Comparison of ENCODE assay signal across 9 cellular contexts in the genomic region with DNA sequence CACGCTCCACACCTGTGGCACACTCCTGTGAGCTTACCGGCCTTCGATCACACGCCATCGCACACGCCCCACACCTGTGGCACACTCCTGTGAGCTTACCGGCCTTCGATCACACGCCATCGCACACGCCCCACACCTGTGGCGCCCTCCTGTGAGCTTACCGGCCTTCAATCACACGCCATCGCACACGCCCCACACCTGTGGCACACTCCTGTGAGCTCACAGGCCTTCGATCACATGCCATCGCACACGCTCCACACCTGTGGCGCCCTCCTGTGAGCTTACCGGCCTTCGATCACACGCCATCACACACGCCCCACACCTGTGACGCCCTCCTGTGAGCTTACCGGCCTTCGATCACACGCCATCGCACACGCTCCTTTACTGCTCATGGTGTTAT. TPM values are rescaled to one million over a fixed set of nuclear protein-coding genes. Genes with fewer than 3 reads are reported as not detected.
A peak's percentile ranks its signal among the peaks of the same experiment; 100 is the strongest.
DNase-seq lines count a peak whose midpoint lies in the region; ATAC-seq, FAIRE-seq and TF ChIP-seq lines count a peak whose summit lies in the region.
"Not testable (repeated sequence)": the region's sequence is repeated elsewhere in the genome, so short reads cannot be mapped to it uniquely, and the experiment has no call there.
"Had no signal": no experiment of that assay in that cellular context is flagged by ENCODE, and none has a peak within 500 bp of the region (broad histone marks: within the 10 kb centered on the region; RNA-seq: fewer than 3 reads in every experiment).

No MANE protein-coding gene starts in this region.

- H2BK20ac ChIP-seq in H1 (ENCODE audit: low read length) = not testable (repeated sequence)

- not testable (repeated sequence) for H3K4ac ChIP-seq in H1 (replicated peaks; ENCODE audit: insufficient read length, low read depth, low read length)

- H3K27ac Mint-ChIP-seq in neural progenitor cell = not testable (repeated sequence)

- H3K18ac ChIP-seq in H1 (ENCODE audit: extremely low read depth, low read length) = not testable (repeated sequence)

- H2BK120ac ChIP-seq in H1 (replicated peaks; ENCODE audit: low read depth, low read length) = not testable (repeated sequence)

- H2BK12ac ChIP-seq in H1 (ENCODE audit: low read depth, low read length) = not testable (repeated sequence)

- H4K91ac ChIP-seq in H1 (replicated peaks; ENCODE audit: insufficient read length, low read length) = not testable (repeated sequence)

- ATAC-seq in GM12878 = not testable (repeated sequence)

- not testable (repeated sequence) for DNase-seq in GM12891 (ENCODE audit: insufficient read length, low spot score); HTR-8/SVneo (ENCODE audit: insufficient read length, low spot score); GM12878 (ENCODE audit: low read depth, low spot score); H1 (ENCODE audit: low read depth in 1 of 2, low spot score in 2 of 2); neural progenitor cell (ENCODE audit: low spot score)
- DNase-seq in activated effector memory CD4-positive, alpha-beta T cell treated with anti-CD3 and anti-CD28 coated beads, Interleukin-2, amount 50 U/mL, for 16 hours = peak; percentile 27
- DNase-seq in spleen = peak; percentile 7

- SMC1A ChIA-PET in GM12878 (lab: Charles Lee; ENCODE audit: uncharacterized antibody, unreplicated experiment) = not testable (repeated sequence)

- H3K9me3 ChIP-seq in GM12878 (replicated peaks; ENCODE audit: control insufficient read depth, insufficient read depth, low read length); H1 (ENCODE audit: insufficient read depth in 2 of 2, low read depth in 1 of 2, low read length in 1 of 2); neural progenitor cell (ENCODE audit: low read depth); spleen: not testable (repeated sequence)

- not testable (repeated sequence) for TF ChIP-seq POLR2A in GM12891 (IDR thresholded peaks at IDR 0.05; ENCODE audit: low read depth, low read length); GM12878 (IDR thresholded peaks at IDR 0.05; ENCODE audit: low read depth, low read length); H1 (IDR thresholded peaks at IDR 0.05; ENCODE audit: control extremely low read depth in 1 of 2, low read depth in 2 of 2, low read length in 2 of 2); spleen (IDR thresholded peaks at IDR 0.05)

- H2BK15ac ChIP-seq in H1 (ENCODE audit: low read length) = not testable (repeated sequence)

- not testable (repeated sequence) for H3K9ac ChIP-seq in GM12878 (ENCODE audit: control insufficient read depth, insufficient read depth, low read length); H1 (replicated peaks in 1 of 4; ENCODE audit: extremely low read depth in 1 of 4, low read depth in 3 of 4, low read length in 3 of 4); neural progenitor cell

- H3K4me1 ChIP-seq in GM12878 (ENCODE audit: control insufficient read depth, insufficient read depth, low read length); H1 (replicated peaks in 1 of 4; ENCODE audit: control insufficient read depth in 3 of 4, insufficient read depth in 4 of 4, low read length in 3 of 4); neural progenitor cell; spleen: not testable (repeated sequence)

- TF ChIP-seq RAD21 in GM12878 (IDR thresholded peaks at IDR 0.05; ENCODE audit: insufficient read depth, low read depth, low read length); H1 (IDR thresholded peaks at IDR 0.05 in 1 of 2, conservative IDR thresholded peaks at IDR 0.05 in 1 of 2; ENCODE audit: low read depth in 2 of 2, low read length in 2 of 2): not testable (repeated sequence)

- peak overlapping the region; percentile 31; the same call in 1 of the 2 replicates for H2BK5ac ChIP-seq in H1 (ENCODE audit: low read depth, low read length)

- not testable (repeated sequence) for H2AFZ ChIP-seq in GM12878 (ENCODE audit: control insufficient read depth, low read depth, low read length); H1 (ENCODE audit: low read length); neural progenitor cell (replicated peaks)

- 95% methylated on average over 22 of the region's 30 CpGs for WGBS in GM12878 (ENCODE audit: insufficient coverage, insufficient replicate concordance, low lambda C conversion rate, missing lambda C conversion rate)
- 85% methylated on average over 30 of the region's 30 CpGs; no CpG with 5 or more reads in 1 of the 2 experiments for WGBS in H1 (ENCODE audit: extremely low coverage in 1 of 2, insufficient coverage in 1 of 2, insufficient read length in 1 of 2, insufficient replicate concordance in 2 of 2, low coverage in 1 of 2, low lambda C conversion rate in 2 of 2, missing lambda C conversion rate in 1 of 2), 2 experiments
- 95 to 98% (median 98%) methylated on average over 30 of the region's 30 CpGs for WGBS in spleen, 5 donors

- BruUV-seq in GM12878 (replicated peaks; lab: Mats Ljungman, UMichigan) = not testable (repeated sequence)

- H4K5ac ChIP-seq in H1 (ENCODE audit: insufficient read length, low read depth, low read length) = not testable (repeated sequence)

- not testable (repeated sequence) for H3K23ac ChIP-seq in H1 (ENCODE audit: insufficient read length)

- not testable (repeated sequence) for H3K14ac ChIP-seq in H1 (ENCODE audit: insufficient read length)

- FAIRE-seq in GM12891 (lab: Jason Lieb, UNC) (peak; percentile 63), HTR-8/SVneo (lab: Jason Lieb, UNC) (peak; percentile 86)
- FAIRE-seq in GM12878 (lab: Jason Lieb, UNC); H1 (lab: Jason Lieb, UNC): not testable (repeated sequence)

- H3K23me2 ChIP-seq in H1 (ENCODE audit: low read depth, low read length) = not testable (repeated sequence)

- H3K79me2 ChIP-seq in GM12878 (ENCODE audit: control insufficient read depth, insufficient read depth, low read length) = not testable (repeated sequence)
- peaks cover 11 to 55% of the 10 kb centered on the region in 2 experiments; a peak in 3 of 4 replicates for H3K79me2 ChIP-seq in H1 (ENCODE audit: control insufficient read depth in 1 of 2, insufficient read depth in 2 of 2, low read length in 2 of 2)
- H3K79me2 ChIP-seq in neural progenitor cell (ENCODE audit: low read depth) = peaks cover 46% of the 10 kb centered on the region

- CTCF ChIA-PET in GM12878 (lab: Yijun Ruan, JAX) = not testable (repeated sequence)
- CTCF ChIA-PET in H1 (lab: Charles Lee; ENCODE audit: partially characterized antibody) = interaction anchor here (0.8 to 1.5 kb wide), 5 partner anchors 9 to 119 kb away, joined by 3 to 4 read pairs (median 3); no protein-coding TSS in a partner anchor

- H3K27me3 ChIP-seq in GM12878 (replicated peaks in 1 of 2; ENCODE audit: control insufficient read depth in 2 of 2, insufficient read depth in 2 of 2, low read length in 1 of 2); H1 (replicated peaks in 1 of 4; ENCODE audit: control insufficient read depth in 3 of 4, extremely low read depth in 1 of 4, insufficient read depth in 3 of 4, low read length in 3 of 4); neural progenitor cell; spleen (replicated peaks in 1 of 7): not testable (repeated sequence)

- not testable (repeated sequence) for H3K27me3 Mint-ChIP-seq in neural progenitor cell (ENCODE audit: insufficient read depth, low read depth)

- H3K9me3 Mint-ChIP-seq in neural progenitor cell = not testable (repeated sequence)

- RAD21 ChIA-PET in GM12878 (lab: Charles Lee; ENCODE audit: unreplicated experiment) = not testable (repeated sequence)

- H2AK5ac ChIP-seq in H1 (ENCODE audit: low read depth, low read length) = not testable (repeated sequence)

- in situ Hi-C loops in GM12878 (cut with MboI) = not testable (repeated sequence)

- not testable (repeated sequence) for TF ChIP-seq CTCF in GM12878 (IDR thresholded peaks at IDR 0.05 in 2 of 3, conservative IDR thresholded peaks at IDR 0.05 in 1 of 3; ENCODE audit: control insufficient read depth in 2 of 3, extremely low read depth in 1 of 3, insufficient read depth in 1 of 3, low read depth in 3 of 3, low read length in 3 of 3); H1 (IDR thresholded peaks at IDR 0.05; ENCODE audit: control extremely low read depth in 1 of 3, insufficient read depth in 1 of 3, low read depth in 1 of 3, low read length in 3 of 3); neural progenitor cell (IDR thresholded peaks at IDR 0.05); spleen (IDR thresholded peaks at IDR 0.05 in 8 of 11, conservative IDR thresholded peaks at IDR 0.05 in 3 of 11)

- not testable (repeated sequence) for H3F3A ChIP-seq in neural progenitor cell (ENCODE audit: low read depth)

- not testable (repeated sequence) for H3K4me1 Mint-ChIP-seq in neural progenitor cell

- intact Hi-C loops in GM12878 (cut with micrococcal nuclease; ENCODE audit: unreplicated experiment); spleen (cut with DNase I; ENCODE audit: low total_unique reads): not testable (repeated sequence)

- not testable (repeated sequence) for H3K56ac ChIP-seq in H1 (replicated peaks; ENCODE audit: insufficient read length, low read depth, low read length)

- POLR2A ChIA-PET in GM12878 (lab: Charles Lee) = not testable (repeated sequence)
- POLR2A ChIA-PET in H1 (lab: Charles Lee; ENCODE audit: partially characterized antibody) = interaction anchor here (0.6 kb wide), 1 partner anchor 301 kb away, joined by 3 read pairs; no protein-coding TSS in a partner anchor

- not testable (repeated sequence) for H4K20me1 ChIP-seq in GM12878 (ENCODE audit: control insufficient read depth, insufficient read depth)
- H4K20me1 ChIP-seq in H1 (replicated peaks in 1 of 2; ENCODE audit: control insufficient read depth in 1 of 2, insufficient read depth in 2 of 2, low read length in 2 of 2) (peaks cover 0 to 13% of the 10 kb centered on the region in 2 experiments), neural progenitor cell (ENCODE audit: low read depth) (peaks cover 45% of the 10 kb centered on the region)

- H3K4me3 Mint-ChIP-seq in neural progenitor cell = peak overlapping the region; percentile 10

- not testable (repeated sequence) for H3K4me2 ChIP-seq in GM12878 (ENCODE audit: control insufficient read depth, insufficient read depth); H1 (ENCODE audit: insufficient read depth in 1 of 2, low read depth in 2 of 2, low read length in 2 of 2); neural progenitor cell

- H4K8ac ChIP-seq in H1 (ENCODE audit: extremely low read depth, insufficient read depth, low read length) = not testable (repeated sequence)

- not testable (repeated sequence) for H3K79me1 ChIP-seq in H1 (ENCODE audit: low read depth, low read length)

- H3K4me3 ChIP-seq in GM12878; H1 (ENCODE audit: extremely low read depth in 1 of 4, insufficient read depth in 2 of 4, low read depth in 3 of 4, low read length in 4 of 4); neural progenitor cell; spleen: not testable (repeated sequence)

- H3K36me3 ChIP-seq in GM12878 (ENCODE audit: control insufficient read depth in 2 of 2, insufficient read depth in 2 of 2, low read length in 1 of 2) (peaks cover 15 to 17% of the 10 kb centered on the region in 2 experiments; a peak in 3 of 4 replicates), H1 (ENCODE audit: control insufficient read depth in 2 of 4, insufficient read depth in 4 of 4, low read length in 3 of 4) (peaks cover 0 to 17% (median 13%) of the 10 kb centered on the region in 4 experiments; a peak in 6 of 8 replicates), spleen (peaks cover 0 to 61% (median 40%) of the 10 kb centered on the region in 6 donors)
- H3K36me3 ChIP-seq in neural progenitor cell = not testable (repeated sequence)

- peaks cover 19% of the 10 kb centered on the region for H3K36me3 Mint-ChIP-seq in neural progenitor cell

- TF ChIP-seq EP300 in GM12878 (IDR thresholded peaks at IDR 0.05; ENCODE audit: borderline replicate concordance in 1 of 2, control insufficient read depth in 1 of 2, low read depth in 2 of 2, low read length in 2 of 2); H1 (IDR thresholded peaks at IDR 0.05; ENCODE audit: borderline replicate concordance in 1 of 2, low read depth in 2 of 2, low read length in 2 of 2): not testable (repeated sequence)

- H3K27ac ChIP-seq in GM12878 (ENCODE audit: control insufficient read depth, insufficient read depth); H1 (ENCODE audit: low read depth, low read length); neural progenitor cell; spleen: not testable (repeated sequence)

RNA-seq across cellular contexts. Expression of a gene that starts 11.6 kb away (rescaled TPM):
- polyA plus RNA-seq in GM12891 (2012; ENCODE audit: low read depth, missing spikeins) = 29.7 TPM
- 56.3 and 58.2 TPM in 2 replicates for total RNA-seq in GM12878 (2013; cell fraction: nucleolus; rRNA removed)
- total RNA-seq in GM12878 (2014; rRNA removed) (47.8 and 54.1 TPM in 2 replicates), GM12878 (2014; rRNA removed; fragmentation: Illumina TruSeq; extraction: Trizol) (25.8 and 27.1 TPM in 2 replicates), GM12878 (2021) (46.4 and 47.0 TPM in 2 replicates), neural progenitor cell (ENCODE audit: low replicate concordance) (39.7 and 80.3 TPM in 2 replicates), spleen (10 to 100 TPM; 27.9 to 40.8 (median 31.6) TPM)
- polyA plus RNA-seq in GM12878 (2011; ENCODE audit: low read depth) = 24.2 TPM
- polyA plus RNA-seq in GM12878 (2011; rRNA removed) (45.2 and 67.4 TPM in 2 replicates), GM12878 (2014; fragmentation: Illumina TruSeq; extraction: Trizol) (8.9 and 27.4 TPM in 2 replicates), GM12878 (2014; fragmentation: Nextera tagmentation; extraction: Ambion mirVana) (1 to 10 TPM; 1.7 to 7.7 TPM), GM12878 (2014; rRNA removed) (51.9 and 52.8 TPM in 2 replicates), GM12878 (2016; fragmentation: Nextera tagmentation; extraction: Ambion mirVana) (10 to 100 TPM; 67.3 to 68.0 TPM), H1 (2011; rRNA removed) (123 and 147 TPM in 2 replicates), spleen (10 to 100 TPM; 25.4 to 47.6 (median 33.0) TPM)
- polyA plus RNA-seq in GM12878 (2011; cell fraction: cytosol; rRNA removed) = 116 and 117 TPM in 2 replicates
- polyA plus RNA-seq in GM12878 (2011; cell fraction: nucleus; rRNA removed) = 86.4 and 97.9 TPM in 2 replicates
- 34.6 and 42.2 TPM in 2 replicates for polyA plus RNA-seq in GM12878 (2012)
- polyA minus RNA-seq in GM12878 (2011; rRNA and poly(A)+ RNA removed) = 30.0 and 58.2 TPM in 2 replicates
- polyA minus RNA-seq in GM12878 (2011; cell fraction: cytosol; rRNA and poly(A)+ RNA removed) = 19.0 and 20.8 TPM in 2 replicates
- 27.0 and 38.5 TPM in 2 replicates for polyA minus RNA-seq in GM12878 (2011; cell fraction: nucleus; rRNA and poly(A)+ RNA removed)
- total RNA-seq in H1 (2021; fragmentation: NEBNext Ultra II Directional; extraction: Animal tissue kit (Norgen Biotek cat#: 25700)) = 68.3 and 69.3 TPM in 2 replicates
- polyA plus RNA-seq in H1 (2011; cell fraction: cytosol; rRNA removed) = 121 TPM
- 165 TPM for polyA plus RNA-seq in H1 (2011; cell fraction: nucleus; rRNA removed)
- polyA plus RNA-seq in H1 (2012, experiment 1 of 2) = 62.7 to 92.1 TPM (median 86.3 TPM) in 4 replicates
- 63.8 TPM for polyA plus RNA-seq in H1 (2012, experiment 2 of 2)
- polyA plus RNA-seq in H1 (2013, experiment 1 of 2) = 48.6 TPM
- polyA plus RNA-seq in H1 (2013, experiment 2 of 2) = 47.6 TPM
- polyA minus RNA-seq in H1 (2011; rRNA and poly(A)+ RNA removed) = 31.1 and 42.4 TPM in 2 replicates
- 43.2 TPM for polyA minus RNA-seq in H1 (2011; cell fraction: cytosol; rRNA and poly(A)+ RNA removed)
- polyA minus RNA-seq in H1 (2011; cell fraction: nucleus; rRNA and poly(A)+ RNA removed) = 37.5 TPM

RNA-seq across cellular contexts. Expression of a gene that starts 26.3 kb away (rescaled TPM):
- 0.08 TPM for polyA plus RNA-seq in GM12891 (2012; ENCODE audit: low read depth, missing spikeins)
- 0.10 and 0.12 TPM in 2 replicates for total RNA-seq in GM12878 (2013; cell fraction: nucleolus; rRNA removed)
- total RNA-seq in GM12878 (2014; rRNA removed) = 0.05 TPM in 1 of 2 replicates, not detected in the other
- 0.04 TPM in 1 of 2 replicates, not detected in the other for total RNA-seq in GM12878 (2014; rRNA removed; fragmentation: Illumina TruSeq; extraction: Trizol)
- 0.08 and 0.10 TPM in 2 replicates for total RNA-seq in GM12878 (2021)
- polyA plus RNA-seq in GM12878 (2011; ENCODE audit: low read depth) = not detected
- polyA plus RNA-seq in GM12878 (2011; rRNA removed) = not detected in 2 replicates
- polyA plus RNA-seq in GM12878 (2011; cell fraction: cytosol; rRNA removed) = 0.07 TPM in 1 of 2 replicates, not detected in the other
- 0.10 and 0.13 TPM in 2 replicates for polyA plus RNA-seq in GM12878 (2011; cell fraction: nucleus; rRNA removed)
- 0.03 and 0.04 TPM in 2 replicates for polyA plus RNA-seq in GM12878 (2012)
- 0.06 and 0.13 TPM in 2 replicates for polyA plus RNA-seq in GM12878 (2014; fragmentation: Illumina TruSeq; extraction: Trizol)
- under 1 TPM in 1 of 2 experiments, not detected in 1; 0.02 TPM for polyA plus RNA-seq in GM12878 (2014; fragmentation: Nextera tagmentation; extraction: Ambion mirVana)
- 0.04 and 0.10 TPM in 2 replicates for polyA plus RNA-seq in GM12878 (2014; rRNA removed)
- not detected for polyA plus RNA-seq in GM12878 (2016; fragmentation: Nextera tagmentation; extraction: Ambion mirVana)
- not detected in 2 replicates for polyA minus RNA-seq in GM12878 (2011; rRNA and poly(A)+ RNA removed)
- polyA minus RNA-seq in GM12878 (2011; cell fraction: cytosol; rRNA and poly(A)+ RNA removed) = not detected in 2 replicates
- 0.10 TPM in 1 of 2 replicates, not detected in the other for polyA minus RNA-seq in GM12878 (2011; cell fraction: nucleus; rRNA and poly(A)+ RNA removed)
- total RNA-seq in H1 (2021; fragmentation: NEBNext Ultra II Directional; extraction: Animal tissue kit (Norgen Biotek cat#: 25700)) = 6.7 and 6.9 TPM in 2 replicates
- polyA plus RNA-seq in H1 (2011; rRNA removed) = 4.3 and 4.9 TPM in 2 replicates
- polyA plus RNA-seq in H1 (2011; cell fraction: cytosol; rRNA removed) = 2.8 TPM
- 4.8 TPM for polyA plus RNA-seq in H1 (2011; cell fraction: nucleus; rRNA removed)
- polyA plus RNA-seq in H1 (2012, experiment 1 of 2) = 5.9 to 7.5 TPM (median 6.1 TPM) in 4 replicates
- 7.4 TPM for polyA plus RNA-seq in H1 (2012, experiment 2 of 2)
- polyA plus RNA-seq in H1 (2013, experiment 1 of 2) = 7.1 TPM
- polyA plus RNA-seq in H1 (2013, experiment 2 of 2) = 8.0 TPM
- 4.7 and 6.0 TPM in 2 replicates for polyA minus RNA-seq in H1 (2011; rRNA and poly(A)+ RNA removed)
- polyA minus RNA-seq in H1 (2011; cell fraction: cytosol; rRNA and poly(A)+ RNA removed) = 3.7 TPM
- polyA minus RNA-seq in H1 (2011; cell fraction: nucleus; rRNA and poly(A)+ RNA removed) = 3.5 TPM
- 2.8 and 5.0 TPM in 2 replicates for total RNA-seq in neural progenitor cell (ENCODE audit: low replicate concordance)
- 1 to 10 TPM in 3 of 7 donors, under 1 TPM in 4; 0.72 to 3.6 (median 0.98) TPM for total RNA-seq in spleen
- polyA plus RNA-seq in spleen = under 1 TPM; 0.03 to 0.19 (median 0.15) TPM
- polyA plus RNA-seq: CD8-positive, alpha-beta memory T cell; GM23248 had no signal
